In genomic region chr10:63530409-63530808, GRCh38 we compare ENCODE assay signal across 18 cellular contexts. TPM values are rescaled to one million over a fixed set of nuclear protein-coding genes. Genes with fewer than 3 reads are reported as not detected.
DNase-seq lines count a peak whose midpoint lies in the region; ATAC-seq and FAIRE-seq lines count a peak whose summit lies in the region.
"Had no signal": no experiment of that assay in that cellular context is flagged by ENCODE, and none has a peak within 500 bp of the region (broad histone marks: within the 10 kb centered on the region; RNA-seq: fewer than 3 reads in every experiment).

No MANE protein-coding gene starts in this region.

- no peaks in the 10 kb centered on the region for H3K4me1 ChIP-seq in mesenchymal stem cell (ENCODE audit: control insufficient read depth, insufficient read depth, low read depth, low read length)
- H3K4me1 ChIP-seq: BE2C had no signal

- H3K23ac ChIP-seq in mesenchymal stem cell (ENCODE audit: low read length in 2 of 2), result no peak overlapping the region

- no peak overlapping the region for H3K27ac ChIP-seq in mesenchymal stem cell (ENCODE audit: low read length, poor library complexity, severe bottlenecking)
- H3K27ac ChIP-seq: C4-2B had no signal

- no peak overlapping the region for H3K9ac ChIP-seq in mesenchymal stem cell (ENCODE audit: low read length)

- H3K4ac ChIP-seq in mesenchymal stem cell (ENCODE audit: low read depth in 1 of 2, low read length in 2 of 2), result no peak overlapping the region

- H4K8ac ChIP-seq in mesenchymal stem cell (ENCODE audit: low read length), result no peak overlapping the region

- FAIRE-seq in GM19239 (lab: Jason Lieb, UNC) (peak; percentile 4), endometrium (lab: Jason Lieb, UNC) (peak; percentile 50)
- FAIRE-seq: D721Med, HepG2, HTR-8/SVneo had no signal

- peaks cover 9% of the 10 kb centered on the region for H3K79me1 ChIP-seq in mesenchymal stem cell (replicated peaks; ENCODE audit: low read length, poor library complexity, severe bottlenecking)

- H2BK15ac ChIP-seq in mesenchymal stem cell (ENCODE audit: low read depth, poor library complexity, severe bottlenecking), result no peak overlapping the region

- DNase-seq in GM19239 (ENCODE audit: insufficient read length, low spot score) (no peak), midbrain (lab: John Stamatoyannopoulos, UW) (peak; percentile 21), mesenchymal stem cell (no peak), germinal center (ENCODE audit: low spot score) (no peak)
- DNase-seq in stimulated activated naive CD8-positive, alpha-beta T cell treated with anti-CD3 and anti-CD28 coated beads, Interleukin-15, amount 100 ng/mL, for 72 hours, result no peak
- DNase-seq in activated CD4-positive, CD25-positive, alpha-beta regulatory T cell (lab: John Stamatoyannopoulos, UW), result no peak
- DNase-seq: BE2C; CD8-positive, alpha-beta T cell; COR-L47; DMS153; DND-41; GF-D8 had no signal

- no peak overlapping the region for H3K18ac ChIP-seq in mesenchymal stem cell (ENCODE audit: low read depth in 1 of 2, low read length in 2 of 2)

- no peak overlapping the region for H3K14ac ChIP-seq in mesenchymal stem cell (ENCODE audit: low read length in 2 of 2)

- peaks cover 7 to 10% of the 10 kb centered on the region in 2 experiments for H3K36me3 ChIP-seq in mesenchymal stem cell (ENCODE audit: control insufficient read depth in 1 of 2, insufficient read depth in 2 of 2, low read depth in 1 of 2, low read length in 2 of 2)

- H3K27me3 Mint-ChIP-seq in stimulated activated naive CD8-positive, alpha-beta T cell treated with anti-CD3 and anti-CD28 coated beads, Interleukin-15, amount 100 ng/mL, for 72 hours, result no peaks in the 10 kb centered on the region

- no peak overlapping the region for H2AFZ ChIP-seq in mesenchymal stem cell (ENCODE audit: low read depth, low read length)

- H3K4me3 Mint-ChIP-seq in stimulated activated naive CD8-positive, alpha-beta T cell treated with anti-CD3 and anti-CD28 coated beads, Interleukin-15, amount 100 ng/mL, for 72 hours, result no peak overlapping the region
- H3K4me3 Mint-ChIP-seq: CD8-positive, alpha-beta T cell had no signal

- no peaks in the 10 kb centered on the region for H3K27me3 ChIP-seq in mesenchymal stem cell (ENCODE audit: control insufficient read depth in 1 of 2, insufficient read depth in 1 of 2, low read length in 2 of 2)
- H3K27me3 ChIP-seq: BE2C had no signal

- H2BK12ac ChIP-seq in mesenchymal stem cell (ENCODE audit: low read length in 2 of 2), result no peak overlapping the region

- no peak overlapping the region for H2BK120ac ChIP-seq in mesenchymal stem cell (ENCODE audit: low read depth, low read length)

- ATAC-seq in stimulated activated naive CD8-positive, alpha-beta T cell treated with anti-CD3 and anti-CD28 coated beads, Interleukin-15, amount 100 ng/mL, for 72 hours, result no peak
- ATAC-seq: CD8-positive, alpha-beta T cell; HCT116; HepG2 had no signal

- no peak overlapping the region for H3K4me3 ChIP-seq in mesenchymal stem cell (ENCODE audit: insufficient read depth in 1 of 2, low read depth in 1 of 2, low read length in 2 of 2)

- no peak overlapping the region for H2BK5ac ChIP-seq in mesenchymal stem cell (ENCODE audit: low read depth, low read length, poor library complexity, severe bottlenecking)

- no peaks in the 10 kb centered on the region for H3K9me3 Mint-ChIP-seq in stimulated activated naive CD8-positive, alpha-beta T cell treated with anti-CD3 and anti-CD28 coated beads, Interleukin-15, amount 100 ng/mL, for 72 hours
- H3K9me3 Mint-ChIP-seq: CD8-positive, alpha-beta T cell had no signal

- H3K9me3 ChIP-seq in mesenchymal stem cell (ENCODE audit: control insufficient read depth, low read length), result no peaks in the 10 kb centered on the region
- H3K9me3 ChIP-seq: BE2C had no signal

- no peak overlapping the region for H4K91ac ChIP-seq in mesenchymal stem cell (ENCODE audit: low read length)

- H2AK5ac ChIP-seq in mesenchymal stem cell (ENCODE audit: low read length, severe bottlenecking), result no peak overlapping the region

- no peak overlapping the region for H3K27ac Mint-ChIP-seq in stimulated activated naive CD8-positive, alpha-beta T cell treated with anti-CD3 and anti-CD28 coated beads, Interleukin-15, amount 100 ng/mL, for 72 hours
- H3K27ac Mint-ChIP-seq: CD8-positive, alpha-beta T cell had no signal

- H3K4me2 ChIP-seq in mesenchymal stem cell (ENCODE audit: low read length, poor library complexity, severe bottlenecking), result no peak overlapping the region

- peaks cover 32% of the 10 kb centered on the region for H3K4me1 Mint-ChIP-seq in stimulated activated naive CD8-positive, alpha-beta T cell treated with anti-CD3 and anti-CD28 coated beads, Interleukin-15, amount 100 ng/mL, for 72 hours

RNA-seq across cellular contexts. Expression of gene REEP3, which starts 9.2 kb away (rescaled TPM):
- 38.5 TPM for polyA plus RNA-seq in mesenchymal stem cell (2013, experiment 1 of 2)
- 42.0 TPM for polyA plus RNA-seq in mesenchymal stem cell (2013, experiment 2 of 2)
